Comparison of ENCODE assay signal across 11 cellular contexts in the genomic region with DNA sequence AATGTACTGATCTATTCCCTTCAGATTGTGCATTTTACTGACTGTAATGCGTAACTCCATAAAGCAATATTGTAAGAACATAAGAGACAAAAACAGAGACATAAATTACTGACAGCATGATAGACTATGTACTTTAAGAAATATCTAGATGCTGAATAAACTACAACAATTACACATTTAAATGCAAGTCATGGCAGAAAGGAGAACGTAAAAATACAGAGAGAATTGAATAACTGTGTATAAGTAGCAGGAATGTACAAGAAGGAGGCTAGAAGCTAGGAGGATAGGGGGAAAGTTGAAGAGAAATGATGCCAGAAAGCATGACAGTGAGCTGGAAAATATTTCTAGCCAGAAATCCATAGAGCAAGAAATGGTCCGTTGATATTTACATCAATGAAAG.
"Had no signal": no experiment of that assay in that cellular context is flagged by ENCODE, and none has a peak within 500 bp of the region (broad histone marks: within the 10 kb centered on the region; RNA-seq: fewer than 3 reads in every experiment).

No MANE protein-coding gene starts in this region.

- H3K4me3 Mint-ChIP-seq: GM23338, H9, HFFc6 had no signal

- H3K9ac ChIP-seq: GM23248 had no signal

- H3K4me1 Mint-ChIP-seq: GM23338 had no signal

- H3K27ac Mint-ChIP-seq: GM23338, H9, HFFc6 had no signal

- H3K9me3 ChIP-seq: HAP-1 had no signal

- H3K4me3 ChIP-seq: GM23248, GM23338, HAP-1 had no signal

- DNase-seq: GM23248, GOT3, H7, H9, HCEC 1CT, HFFc6 had no signal

- ATAC-seq: GM23338, HCT116 had no signal

- H3K36me3 ChIP-seq: HAP-1 had no signal

- FAIRE-seq: H1, H54 had no signal

- H3K4me2 ChIP-seq: GM23338 had no signal

- H2AFZ ChIP-seq: GM23248, GM23338 had no signal

- H3K9me3 Mint-ChIP-seq: GM23338, H9, HFFc6 had no signal

- H3K27ac ChIP-seq: GM23248 had no signal
